ENCODE assay signal across 18 cellular contexts in the genomic region with DNA sequence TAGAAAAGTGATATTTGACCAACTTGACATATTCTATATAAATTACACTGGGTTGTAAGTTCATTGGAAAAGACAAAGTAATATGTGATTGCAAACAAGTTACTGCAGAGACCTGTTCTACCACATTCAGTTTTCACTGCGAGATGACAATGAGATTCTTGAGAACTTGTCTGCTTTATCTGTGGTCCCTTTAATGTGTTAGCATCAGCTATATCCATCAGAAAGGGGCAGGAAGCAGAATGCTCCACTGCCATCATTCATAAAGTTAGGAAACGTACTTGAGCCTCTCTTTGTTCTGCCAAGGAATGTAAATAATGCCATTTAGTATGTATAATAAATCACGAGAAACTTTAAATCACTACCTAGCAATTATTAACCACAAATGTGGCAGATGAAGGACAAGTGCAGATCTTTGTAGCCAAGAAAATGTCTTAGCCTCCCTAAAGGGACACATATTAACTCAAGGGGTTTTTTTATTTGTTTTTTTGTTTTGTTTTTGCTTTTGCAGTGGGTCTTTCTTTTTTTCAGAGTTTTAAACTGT.
"Had no signal": no experiment of that assay in that cellular context is flagged by ENCODE, and none has a peak within 500 bp of the region (broad histone marks: within the 10 kb centered on the region; RNA-seq: fewer than 3 reads in every experiment).

No MANE protein-coding gene starts in this region.

- ATAC-seq: activated T-cell treated with anti-CD3 and anti-CD28 coated beads, Interleukin-2, amount 50 U/mL, for 4 hours; body of pancreas; heart right ventricle; naive thymus-derived CD8-positive, alpha-beta T cell had no signal

- DNase-seq: activated CD4-positive, alpha-beta T cell treated with anti-CD3 and anti-CD28 coated beads for 4 hours; activated CD4-positive, alpha-beta T cell treated with anti-CD3 and anti-CD28 coated beads, Interleukin-2, amount 50 U/mL, for 48 hours; activated CD4-positive, CD25-positive, alpha-beta regulatory T cell; activated CD8-positive, alpha-beta memory T cell treated with anti-CD3 and anti-CD28 coated beads, Interleukin-2, amount 50 U/mL, for 48 hours; activated naive CD4-positive, alpha-beta T cell treated with anti-CD3 and anti-CD28 coated beads for 36 hours; activated T-cell treated with anti-CD3 and anti-CD28 coated beads, Interleukin-2, amount 50 U/mL, for 4 hours; anterior cingulate cortex; body of pancreas; cortex of kidney; heart right ventricle; left ventricle myocardium inferior; naive thymus-derived CD8-positive, alpha-beta T cell; posterior cingulate gyrus; retina; spleen; stimulated activated CD4-positive, alpha-beta T cell treated with anti-CD3 and anti-CD28 coated beads, Interleukin-4, amount 100 ng/mL, for 1 hour; stimulated activated naive CD4-positive, alpha-beta T cell treated with Interleukin-2 at 50 U/mL for 16 hours; T1000 had no signal
